ENCODE assay signal across 1 cellular context in genomic region chr1:110188116-110188618, GRCh38.
TF ChIP-seq lines count a peak whose summit lies in the region.

No MANE protein-coding gene starts in this region.

TF ChIP-seq in HEK293, 187 proteins besides CTCF, POLR2A, EP300 and RAD21 (continued from another document):
- peak; percentile 63; the same call in 1 of the 2 replicates for TF ChIP-seq KLF17 (tag by site-specific recombination; IDR thresholded peaks at IDR 0.05)
- TF ChIP-seq ZNF692 (tag by site-specific recombination; IDR thresholded peaks at IDR 0.05), result peak; percentile 30; the same call in 1 of the 2 replicates
- TF ChIP-seq PRDM4 (tag by site-specific recombination; IDR thresholded peaks at IDR 0.05), result no peak
- no peak for TF ChIP-seq ZBTB8A (tag by site-specific recombination; IDR thresholded peaks at IDR 0.05)
- TF ChIP-seq ZNF146 (tag by site-specific recombination; IDR thresholded peaks at IDR 0.05), result no peak
- no peak for TF ChIP-seq ZNF175 (tag by site-specific recombination; IDR thresholded peaks at IDR 0.05)
- no peak for TF ChIP-seq ZNF560 (tag by site-specific recombination; IDR thresholded peaks at IDR 0.05; ENCODE audit: borderline replicate concordance)
- no peak for TF ChIP-seq SALL2 (tag by site-specific recombination; IDR thresholded peaks at IDR 0.05; ENCODE audit: borderline replicate concordance)
- TF ChIP-seq SP7 (tag by site-specific recombination; IDR thresholded peaks at IDR 0.05), result peak; percentile 84
- no peak for TF ChIP-seq PATZ1 (tag by site-specific recombination; IDR thresholded peaks at IDR 0.05)
- TF ChIP-seq PRDM6 (tag by site-specific recombination; IDR thresholded peaks at IDR 0.05), result 0 out of 2 replicates have a peak, but pooled peaks have one; percentile 33
- TF ChIP-seq ZNF791 (tag by site-specific recombination; IDR thresholded peaks at IDR 0.05), result no peak
- TF ChIP-seq GLIS2 (tag by site-specific recombination; IDR thresholded peaks at IDR 0.05), result peak; percentile 42
- TF ChIP-seq SCRT2 (tag by site-specific recombination; IDR thresholded peaks at IDR 0.05), result no peak
- TF ChIP-seq ZNF133 (tag by site-specific recombination; IDR thresholded peaks at IDR 0.05), result no peak
- no peak for TF ChIP-seq ZNF610 (tag by site-specific recombination; IDR thresholded peaks at IDR 0.05; ENCODE audit: borderline replicate concordance)
- TF ChIP-seq ZNF24 (tag by site-specific recombination; IDR thresholded peaks at IDR 0.05), result no peak
- no peak for TF ChIP-seq TCF7L2 (IDR thresholded peaks at IDR 0.05; ENCODE audit: borderline replicate concordance, low read depth, low read length)
- TF ChIP-seq ZNF341 (tag by site-specific recombination; IDR thresholded peaks at IDR 0.05; ENCODE audit: low read depth), result peak; percentile 68; the same call in 1 of the 2 replicates
TF ChIP-seq in HEK293: peak in this region for 6.
